In genomic region chr2:19746611-19747309, GRCh38 we compare ENCODE assay signal across 8 cellular contexts.
A peak's percentile ranks its signal among the peaks of the same experiment; 100 is the strongest.
DNase-seq lines count a peak whose midpoint lies in the region; ATAC-seq and TF ChIP-seq lines count a peak whose summit lies in the region.

No MANE protein-coding gene starts in this region.

- H3K27ac ChIP-seq in RWPE1 (no peak overlapping the region), heart right ventricle (peak overlapping the region in 2 of 10 donors; percentile 48 to 63)

- H3K9me3 ChIP-seq in heart right ventricle = no peaks in the 10 kb centered on the region

- intact Hi-C loops in heart right ventricle (cut with DNase I) = loop anchor here in 1 of 10 donors (10.0 kb wide), 1 partner anchor 392 kb away; the partner anchor contains the start of gene OSR1

- 82 to 83% methylated on average over 13 of the region's 13 CpGs for WGBS in heart right ventricle, 2 donors

- DNase-seq in 8988T (peak; percentile 81), RWPE1 (ENCODE audit: low spot score) (peak; percentile 25), heart right ventricle (peak in 1 of 2 donors; percentile 27), NOMO-1 treated with DMSO at 0.1 percent for 48 hours (lab: John Stamatoyannopoulos, UW; ENCODE audit: unreplicated experiment) (no peak), NCI-H774 (lab: John Stamatoyannopoulos, UW) (no peak)

- POLR2A ChIA-PET in RWPE1 (lab: Yijun Ruan, JAX; ENCODE audit: low non-redundant PET) = no interaction called here

- H3K36me3 ChIP-seq in heart right ventricle = no peaks in the 10 kb centered on the region

- CTCF ChIA-PET in RWPE1 (lab: Yijun Ruan, JAX) = interaction anchor here (0.6 kb wide), 1 partner anchor 115 kb away, joined by 5 read pairs; no protein-coding TSS in a partner anchor

- no peaks in the 10 kb centered on the region for H3K27me3 ChIP-seq in heart right ventricle

- no peak overlapping the region for H3K4me3 ChIP-seq in heart right ventricle

- peak; percentile 40 for TF ChIP-seq CTCF in GM12873 (IDR thresholded peaks at IDR 0.05; ENCODE audit: insufficient read depth, low read depth, low read length, missing control alignments)
- TF ChIP-seq CTCF in RWPE1 (conservative IDR thresholded peaks at IDR 0.05; ENCODE audit: low read depth) = no peak
- TF ChIP-seq CTCF in heart right ventricle (IDR thresholded peaks at IDR 0.05) = peak in 7 of 9 donors; percentile 33 to 49 (median 36)

- peaks cover 0 to 15% (median 6%) of the 10 kb centered on the region in 9 donors for H3K4me1 ChIP-seq in heart right ventricle

- peak; percentile 47 to 71 (median 60) for ATAC-seq in heart right ventricle
- ATAC-seq in HG03571 (IDR thresholded peaks at IDR 0.05; ENCODE audit: unreplicated experiment) = no peak
- no peak for ATAC-seq in GM21526 (IDR thresholded peaks at IDR 0.05; ENCODE audit: low FRiP score, unreplicated experiment)

Comparison
In these comparisons a context has a peak if more than half of its experiments do, and no peak if none do; other contexts are left out.
1. DNase-seq: peak in 8988T (single experiment) and RWPE1 (single experiment); none in NOMO-1 treated with DMSO at 0.1 percent for 48 hours (single experiment) and NCI-H774 (single experiment).
2. ATAC-seq: peak in heart right ventricle (8 of 8); none in HG03571 (single experiment) and GM21526 (single experiment).